In the genomic region with DNA sequence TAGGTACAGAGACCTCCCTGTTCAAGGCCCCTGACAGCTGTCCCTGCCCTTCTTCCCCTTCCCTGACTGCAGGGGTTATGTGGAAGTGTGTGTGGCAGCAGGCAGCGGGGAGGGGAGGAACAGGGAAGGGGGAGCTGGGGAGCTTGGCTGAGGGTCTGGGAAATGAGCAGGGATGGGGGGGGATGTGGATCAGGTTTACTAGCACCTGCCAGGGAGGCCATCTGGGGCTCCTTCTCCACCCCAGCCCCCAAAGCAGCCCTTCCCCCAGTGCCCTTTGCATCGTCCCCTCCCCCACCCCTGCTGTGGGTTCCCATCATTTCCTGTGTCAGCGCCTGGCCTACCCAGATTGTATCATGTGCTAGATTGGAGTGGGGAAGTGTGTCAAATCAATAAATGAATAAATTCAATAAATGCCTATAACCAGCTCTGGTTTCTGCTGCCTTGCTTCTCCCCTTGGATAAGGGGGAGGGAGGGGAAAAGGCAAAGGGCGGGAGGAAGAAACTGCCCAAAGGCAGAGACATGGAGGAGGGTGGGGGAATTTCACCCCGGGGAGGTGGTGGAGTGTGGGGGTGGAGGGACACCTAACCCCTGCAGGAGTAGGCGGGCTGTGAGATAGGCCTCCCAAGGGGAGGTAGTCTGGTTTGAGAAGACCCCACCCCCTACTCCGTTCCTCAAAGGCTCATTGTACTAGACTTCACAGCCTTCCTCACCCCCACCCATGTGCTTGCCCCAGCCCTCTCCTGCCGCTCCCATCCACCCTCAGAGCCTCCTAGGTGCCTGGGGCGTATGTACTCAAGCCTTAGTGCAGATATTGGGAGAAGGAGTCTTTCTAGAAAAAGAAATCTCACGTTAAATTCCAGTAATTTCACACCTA, we compare ENCODE assay signal across 7 cellular contexts. TPM values are rescaled to one million over a fixed set of nuclear protein-coding genes. Genes with fewer than 3 reads are reported as not detected.
DNase-seq lines count a peak whose midpoint lies in the region; ATAC-seq and TF ChIP-seq lines count a peak whose summit lies in the region.

No MANE protein-coding gene starts in this region.

- H3K36me3 ChIP-seq in stomach (peaks cover 0 to 7% (median 0%) of the 10 kb centered on the region in 4 donors), ascending aorta (no peaks in the 10 kb centered on the region)

- H3K27me3 Mint-ChIP-seq in HFFc6 (ENCODE audit: insufficient read depth): no peaks in the 10 kb centered on the region; the same call in 1 of the 2 replicates

- peak overlapping the region in 3 of 5 donors; percentile 31 to 53 (median 44) for H3K27ac ChIP-seq in stomach
- peak overlapping the region in 1 of 2 donors; percentile 0 for H3K27ac ChIP-seq in ascending aorta

- no peaks in the 10 kb centered on the region for H3K27me3 ChIP-seq in stomach
- H3K27me3 ChIP-seq in ascending aorta: no peaks in the 10 kb centered on the region

- 18 to 34% (median 25%) methylated on average over 7 to 10 of the region's 10 CpGs for WGBS in stomach, 5 donors

- H3K4me1 ChIP-seq in stomach (peaks cover 0 to 21% (median 8%) of the 10 kb centered on the region in 4 donors), ascending aorta (no peaks in the 10 kb centered on the region)

- intact Hi-C loops in stomach (cut with DNase I; ENCODE audit: low total_unique reads): no loop called here
- intact Hi-C loops in ascending aorta (cut with DNase I): no loop called here

- no peak overlapping the region for H3K4me3 Mint-ChIP-seq in HFFc6

- peak overlapping the region in 1 of 4 donors; percentile 3 for H3K4me3 ChIP-seq in stomach
- H3K4me3 ChIP-seq in ascending aorta: no peak overlapping the region

- no peak for TF ChIP-seq POLR2A in stomach (IDR thresholded peaks at IDR 0.05)

- peak; percentile 45 for ATAC-seq in GM19452 (IDR thresholded peaks at IDR 0.05; ENCODE audit: unreplicated experiment)

- no peak for TF ChIP-seq CTCF in stomach (IDR thresholded peaks at IDR 0.05)
- no peak for TF ChIP-seq CTCF in HFFc6 (IDR thresholded peaks at IDR 0.05)
- no peak for TF ChIP-seq CTCF in ascending aorta (IDR thresholded peaks at IDR 0.05)

- H3K9me3 Mint-ChIP-seq in HFFc6: no peaks in the 10 kb centered on the region

- peaks cover 8% of the 10 kb centered on the region; the same call in 1 of the 2 replicates for H3K4me1 Mint-ChIP-seq in HFFc6 (ENCODE audit: low read depth)

- no peak overlapping the region for H3K27ac Mint-ChIP-seq in HFFc6

- no peak for TF ChIP-seq EP300 in stomach (IDR thresholded peaks at IDR 0.05)

- H3K9me3 ChIP-seq in stomach: no peaks in the 10 kb centered on the region
- H3K9me3 ChIP-seq in ascending aorta: no peaks in the 10 kb centered on the region

- H3K36me3 Mint-ChIP-seq in HFFc6 (ENCODE audit: low read depth): no peaks in the 10 kb centered on the region

- DNase-seq in NCI-H2171 treated with DMSO at 0.1 percent for 48 hours (lab: John Stamatoyannopoulos, UW) (peak; percentile 91), activated T-helper 1 cell treated with Interleukin-2 at 50 U/mL for 16 hours (ENCODE audit: low read depth) (peak; percentile 30), left kidney (ENCODE audit: low read depth, low spot score) (peak; percentile 80), stomach (peak; percentile 34), HFFc6 (no peak), ascending aorta (ENCODE audit: low spot score in 2 of 2) (no peak)

RNA-seq across cellular contexts. Expression of a gene that starts 3.2 kb away (rescaled TPM):
- total RNA-seq in stomach (not detected), ascending aorta (not detected)
- under 1 TPM in 1 of 3 donors, not detected in 2; 0.43 TPM for polyA plus RNA-seq in stomach
- total RNA-seq in HFFc6 (2021; fragmentation: NEBNext Ultra II Directional; extraction: Animal tissue kit (Norgen Biotek cat#: 25700)): not detected

RNA-seq across cellular contexts. Expression of a gene that starts 7.7 kb away (rescaled TPM):
- total RNA-seq in stomach (10 to 100 TPM in 1 of 5 donors, 1 to 10 TPM in 4; 3.1 to 31.4 (median 8.1) TPM), ascending aorta (8.0 TPM)
- 10 to 100 TPM in 2 of 3 donors, 1 to 10 TPM in 1; 6.4 to 15.7 (median 12.1) TPM for polyA plus RNA-seq in stomach
- 1 to 10 TPM; 4.0 to 8.1 (median 6.0) TPM for total RNA-seq in HFFc6 (2021; fragmentation: NEBNext Ultra II Directional; extraction: Animal tissue kit (Norgen Biotek cat#: 25700))

RNA-seq across cellular contexts. Expression of a gene that starts 8.0 kb away (rescaled TPM):
- total RNA-seq in stomach: 10 to 100 TPM in 2 of 5 donors, 1 to 10 TPM in 2, under 1 TPM in 1; 0.89 to 11.2 (median 8.2) TPM
- 10 to 100 TPM in 1 of 3 donors, 1 to 10 TPM in 2; 6.7 to 10.4 (median 9.9) TPM for polyA plus RNA-seq in stomach
- total RNA-seq in HFFc6 (2021; fragmentation: NEBNext Ultra II Directional; extraction: Animal tissue kit (Norgen Biotek cat#: 25700)): under 1 TPM in 2 of 6 experiments, not detected in 4; 0.37 to 0.43 TPM
- 2.4 TPM for total RNA-seq in ascending aorta

RNA-seq across cellular contexts. Expression of a gene that starts 15.0 kb away (rescaled TPM):
- total RNA-seq in stomach (10 to 100 TPM; 20.7 to 53.3 (median 36.2) TPM), ascending aorta (36.9 TPM)
- polyA plus RNA-seq in stomach: 1 to 10 TPM; 6.2 to 9.5 (median 8.2) TPM
- total RNA-seq in HFFc6 (2021; fragmentation: NEBNext Ultra II Directional; extraction: Animal tissue kit (Norgen Biotek cat#: 25700)): 10 to 100 TPM; 22.8 to 31.2 (median 28.5) TPM

RNA-seq across cellular contexts. Expression of a gene that starts 35.2 kb away (rescaled TPM):
- total RNA-seq in stomach: 10 to 100 TPM; 16.5 to 51.0 (median 47.3) TPM
- 10 to 100 TPM; 30.9 to 48.3 (median 47.2) TPM for polyA plus RNA-seq in stomach
- total RNA-seq in HFFc6 (2021; fragmentation: NEBNext Ultra II Directional; extraction: Animal tissue kit (Norgen Biotek cat#: 25700)): 100 to 1,000 TPM in 1 of 6 experiments, 10 to 100 TPM in 5; 87.0 to 101 (median 91.1) TPM
- total RNA-seq in ascending aorta: 31.2 TPM

Comparison
In these comparisons a context has a peak if more than half of its experiments do, and no peak if none do; other contexts are left out.
1. DNase-seq: peak in NCI-H2171 treated with DMSO at 0.1 percent for 48 hours (single experiment), activated T-helper 1 cell treated with Interleukin-2 at 50 U/mL for 16 hours (single experiment), left kidney (single experiment) and stomach (single experiment); none in HFFc6 (single experiment) and ascending aorta (0 of 2).